In the genomic region with DNA sequence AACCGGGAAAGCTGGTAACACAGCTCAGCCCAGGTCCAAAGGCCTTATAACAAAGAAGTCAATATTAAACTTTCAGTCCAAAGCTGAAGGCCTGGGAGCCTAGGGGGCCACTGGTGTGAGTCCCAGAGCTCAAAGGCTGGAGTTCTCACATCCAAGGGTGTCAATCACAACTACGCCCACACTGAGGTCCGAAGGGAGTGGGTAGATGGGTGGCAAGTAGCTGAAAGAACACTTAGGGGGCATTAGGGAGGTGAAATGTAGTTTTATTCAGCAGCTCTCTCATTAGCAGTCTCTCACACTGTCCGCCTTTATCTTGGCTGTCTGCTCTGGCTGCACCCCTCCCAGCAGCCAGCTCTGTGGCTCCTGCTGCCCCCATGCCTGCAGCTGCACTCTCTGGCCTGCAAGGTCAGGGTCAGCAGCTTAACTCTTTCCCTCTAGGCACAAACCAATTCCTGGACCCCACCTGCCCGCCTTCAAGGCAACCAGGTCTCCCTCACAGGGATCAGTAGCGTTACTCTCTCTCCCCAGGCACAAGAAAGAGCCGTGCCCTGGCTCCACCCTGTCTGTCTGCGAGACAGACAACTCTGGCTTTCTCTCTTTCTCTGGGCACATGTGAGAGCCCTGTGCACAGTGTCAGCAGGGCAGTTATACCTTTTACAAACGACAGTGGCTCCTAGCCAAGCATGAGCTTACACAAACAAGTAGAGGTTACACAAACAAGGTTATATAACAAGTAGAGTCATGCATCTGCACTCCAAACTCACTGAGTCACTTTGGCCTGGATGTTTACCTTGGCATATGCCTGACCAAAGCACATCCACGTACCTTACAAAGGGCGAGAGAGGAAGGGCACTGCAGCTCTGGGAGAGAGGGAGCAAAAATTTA, we compare ENCODE assay signal across 16 cellular contexts.
DNase-seq lines count a peak whose midpoint lies in the region; ATAC-seq and TF ChIP-seq lines count a peak whose summit lies in the region.
"Had no signal": no experiment of that assay in that cellular context is flagged by ENCODE, and none has a peak within 500 bp of the region (broad histone marks: within the 10 kb centered on the region; RNA-seq: fewer than 3 reads in every experiment).

No MANE protein-coding gene starts in this region.

- H3K4me3 Mint-ChIP-seq in activated CD8-positive, alpha-beta T cell treated with anti-CD3 and anti-CD28 coated beads for 36 hours, result no peak overlapping the region
- H3K4me3 Mint-ChIP-seq in stimulated activated memory B cell treated with anti-CD40 and anti-IgM and Interleukin-4, amounts not matched to agents 10 μg/mL and 1 μg/mL and 100 μg/mL, for 72 hours, result no peak overlapping the region
- H3K4me3 Mint-ChIP-seq: activated naive CD4-positive, alpha-beta T cell treated with anti-CD3 and anti-CD28 coated beads for 36 hours; stimulated activated naive B cell treated with anti-CD40 and anti-IgM and Interleukin-4, amounts not matched to agents 10 μg/mL and 1 μg/mL and 100 μg/mL, for 72 hours had no signal

- POLR2A ChIA-PET in activated CD8-positive, alpha-beta T cell treated with anti-CD3 and anti-CD28 coated beads for 36 hours (lab: Charles Lee), result no interaction called here

- 59% methylated on average over 11 of the region's 11 CpGs for WGBS in mesenchymal stem cell

- peak overlapping the region; percentile 7 for H2BK15ac ChIP-seq in mesenchymal stem cell (ENCODE audit: low read depth, poor library complexity, severe bottlenecking)

- no peaks in the 10 kb centered on the region for H3K27me3 Mint-ChIP-seq in activated CD8-positive, alpha-beta T cell treated with anti-CD3 and anti-CD28 coated beads for 36 hours
- H3K27me3 Mint-ChIP-seq in stimulated activated memory B cell treated with anti-CD40 and anti-IgM and Interleukin-4, amounts not matched to agents 10 μg/mL and 1 μg/mL and 100 μg/mL, for 72 hours, result no peaks in the 10 kb centered on the region
- H3K27me3 Mint-ChIP-seq: stimulated activated naive B cell treated with anti-CD40 and anti-IgM and Interleukin-4, amounts not matched to agents 10 μg/mL and 1 μg/mL and 100 μg/mL, for 72 hours had no signal

- no peak overlapping the region for H2BK12ac ChIP-seq in mesenchymal stem cell (ENCODE audit: low read length in 2 of 2)

- no peak overlapping the region for H3K23ac ChIP-seq in mesenchymal stem cell (ENCODE audit: low read length in 2 of 2)

- no peaks in the 10 kb centered on the region for H3K79me1 ChIP-seq in mesenchymal stem cell (replicated peaks; ENCODE audit: low read length, poor library complexity, severe bottlenecking)

- H3K36me3 ChIP-seq in mesenchymal stem cell (ENCODE audit: control insufficient read depth in 1 of 2, insufficient read depth in 2 of 2, low read depth in 1 of 2, low read length in 2 of 2), result no peaks in the 10 kb centered on the region
- H3K36me3 ChIP-seq in ascending aorta, result no peaks in the 10 kb centered on the region

- H3K27me3 ChIP-seq in mesenchymal stem cell (ENCODE audit: control insufficient read depth in 1 of 2, insufficient read depth in 1 of 2, low read length in 2 of 2) (no peaks in the 10 kb centered on the region), ascending aorta (no peaks in the 10 kb centered on the region)

- no peak overlapping the region for H4K91ac ChIP-seq in mesenchymal stem cell (ENCODE audit: low read length)

- no peaks in the 10 kb centered on the region for H3K36me3 Mint-ChIP-seq in activated CD8-positive, alpha-beta T cell treated with anti-CD3 and anti-CD28 coated beads for 36 hours (ENCODE audit: low read depth)
- H3K36me3 Mint-ChIP-seq in stimulated activated memory B cell treated with anti-CD40 and anti-IgM and Interleukin-4, amounts not matched to agents 10 μg/mL and 1 μg/mL and 100 μg/mL, for 72 hours, result no peaks in the 10 kb centered on the region
- H3K36me3 Mint-ChIP-seq: stimulated activated naive B cell treated with anti-CD40 and anti-IgM and Interleukin-4, amounts not matched to agents 10 μg/mL and 1 μg/mL and 100 μg/mL, for 72 hours had no signal

- no peak overlapping the region for H3K27ac Mint-ChIP-seq in activated CD8-positive, alpha-beta T cell treated with anti-CD3 and anti-CD28 coated beads for 36 hours
- no peak overlapping the region for H3K27ac Mint-ChIP-seq in stimulated activated memory B cell treated with anti-CD40 and anti-IgM and Interleukin-4, amounts not matched to agents 10 μg/mL and 1 μg/mL and 100 μg/mL, for 72 hours
- H3K27ac Mint-ChIP-seq: activated naive CD4-positive, alpha-beta T cell treated with anti-CD3 and anti-CD28 coated beads for 36 hours; stimulated activated naive B cell treated with anti-CD40 and anti-IgM and Interleukin-4, amounts not matched to agents 10 μg/mL and 1 μg/mL and 100 μg/mL, for 72 hours had no signal

- intact Hi-C loops in activated CD8-positive, alpha-beta T cell treated with anti-CD3 and anti-CD28 coated beads for 36 hours (cut with micrococcal nuclease), result no loop called here
- intact Hi-C loops in ascending aorta (cut with DNase I), result no loop called here

- CTCF ChIA-PET in activated CD8-positive, alpha-beta T cell treated with anti-CD3 and anti-CD28 coated beads for 36 hours (lab: Charles Lee), result no interaction called here

- H2BK5ac ChIP-seq in mesenchymal stem cell (ENCODE audit: low read depth, low read length, poor library complexity, severe bottlenecking), result peak overlapping the region; percentile 47

- no peak overlapping the region for H2AFZ ChIP-seq in mesenchymal stem cell (ENCODE audit: low read depth, low read length)

- no peak overlapping the region for H3K14ac ChIP-seq in mesenchymal stem cell (ENCODE audit: low read length in 2 of 2)

- H3K4me1 ChIP-seq in mesenchymal stem cell (ENCODE audit: control insufficient read depth, insufficient read depth, low read depth, low read length) (peaks cover 7% of the 10 kb centered on the region), ascending aorta (no peaks in the 10 kb centered on the region)

- H3K4me3 ChIP-seq in mesenchymal stem cell (ENCODE audit: insufficient read depth in 1 of 2, low read depth in 1 of 2, low read length in 2 of 2) (no peak overlapping the region), ascending aorta (no peak overlapping the region)
- H3K4me3 ChIP-seq: K562 had no signal

- H3K9me3 Mint-ChIP-seq in activated CD8-positive, alpha-beta T cell treated with anti-CD3 and anti-CD28 coated beads for 36 hours, result peaks cover 2% of the 10 kb centered on the region
- no peaks in the 10 kb centered on the region for H3K9me3 Mint-ChIP-seq in stimulated activated memory B cell treated with anti-CD40 and anti-IgM and Interleukin-4, amounts not matched to agents 10 μg/mL and 1 μg/mL and 100 μg/mL, for 72 hours

- DNase-seq in DMS153 (lab: John Stamatoyannopoulos, UW) (peak; percentile 93), NCI-H345 (lab: John Stamatoyannopoulos, UW) (peak; percentile 83), ecto neural progenitor cell (ENCODE audit: low spot score) (peak; percentile 46), mesenchymal stem cell (no peak), ascending aorta (ENCODE audit: low spot score in 2 of 2) (no peak)
- DNase-seq in activated CD8-positive, alpha-beta T cell treated with anti-CD3 and anti-CD28 coated beads for 36 hours, result no peak
- DNase-seq: activated CD8-positive, alpha-beta memory T cell treated with anti-CD3 and anti-CD28 coated beads for 24 hours; activated naive CD4-positive, alpha-beta T cell treated with anti-CD3 and anti-CD28 coated beads for 36 hours; central memory CD4-positive, alpha-beta T cell; EL; stimulated activated CD4-positive, alpha-beta T cell treated with anti-CD3 and anti-CD28 coated beads, Interleukin-2, amount 100 ng/mL, for 24 hours; stimulated activated naive B cell treated with anti-CD40 and anti-IgM and Interleukin-4, amounts not matched to agents 10 μg/mL and 1 μg/mL and 100 μg/mL, for 72 hours had no signal

- H3K18ac ChIP-seq in mesenchymal stem cell (ENCODE audit: low read depth in 1 of 2, low read length in 2 of 2), result no peak overlapping the region

- no peaks in the 10 kb centered on the region for H3K4me1 Mint-ChIP-seq in activated CD8-positive, alpha-beta T cell treated with anti-CD3 and anti-CD28 coated beads for 36 hours (ENCODE audit: low read depth)
- H3K4me1 Mint-ChIP-seq in stimulated activated memory B cell treated with anti-CD40 and anti-IgM and Interleukin-4, amounts not matched to agents 10 μg/mL and 1 μg/mL and 100 μg/mL, for 72 hours, result no peaks in the 10 kb centered on the region
- H3K4me1 Mint-ChIP-seq: stimulated activated naive B cell treated with anti-CD40 and anti-IgM and Interleukin-4, amounts not matched to agents 10 μg/mL and 1 μg/mL and 100 μg/mL, for 72 hours had no signal

- H2AK5ac ChIP-seq in mesenchymal stem cell (ENCODE audit: low read length, severe bottlenecking), result no peak overlapping the region

- H2BK120ac ChIP-seq in mesenchymal stem cell (ENCODE audit: low read depth, low read length), result no peak overlapping the region

- no peak overlapping the region for H3K9ac ChIP-seq in mesenchymal stem cell (ENCODE audit: low read length)

- no peak for TF ChIP-seq CTCF in activated CD8-positive, alpha-beta T cell treated with anti-CD3 and anti-CD28 coated beads for 36 hours (IDR thresholded peaks at IDR 0.05)
- no peak for TF ChIP-seq CTCF in ascending aorta (IDR thresholded peaks at IDR 0.05)

- ATAC-seq in activated CD8-positive, alpha-beta T cell treated with anti-CD3 and anti-CD28 coated beads for 36 hours, result no peak
- ATAC-seq in stimulated activated memory B cell treated with anti-CD40 and anti-IgM and Interleukin-4, amounts not matched to agents 10 μg/mL and 1 μg/mL and 100 μg/mL, for 72 hours, result no peak
- ATAC-seq in GM18907 (IDR thresholded peaks at IDR 0.05; ENCODE audit: unreplicated experiment), result no peak
- ATAC-seq: K562; Right ventricle myocardium inferior; stimulated activated naive B cell treated with anti-CD40 and anti-IgM and Interleukin-4, amounts not matched to agents 10 μg/mL and 1 μg/mL and 100 μg/mL, for 72 hours had no signal

- no peak overlapping the region for H3K27ac ChIP-seq in mesenchymal stem cell (ENCODE audit: low read length, poor library complexity, severe bottlenecking)
- H3K27ac ChIP-seq in ascending aorta, result no peak overlapping the region

- no peak overlapping the region for H3K4me2 ChIP-seq in mesenchymal stem cell (ENCODE audit: low read length, poor library complexity, severe bottlenecking)

- H3K9me3 ChIP-seq in mesenchymal stem cell (ENCODE audit: control insufficient read depth, low read length) (no peaks in the 10 kb centered on the region), ascending aorta (no peaks in the 10 kb centered on the region)

- no peak overlapping the region for H3K4ac ChIP-seq in mesenchymal stem cell (ENCODE audit: low read depth in 1 of 2, low read length in 2 of 2)

- no peak overlapping the region for H4K8ac ChIP-seq in mesenchymal stem cell (ENCODE audit: low read length)

Comparison
In these comparisons a context has a peak if more than half of its experiments do, and no peak if none do; other contexts are left out.
1. DNase-seq: peak in DMS153 (single experiment), NCI-H345 (single experiment) and ecto neural progenitor cell (single experiment); none in mesenchymal stem cell (single experiment), activated CD8-positive, alpha-beta T cell treated with anti-CD3 and anti-CD28 coated beads for 36 hours (single experiment) and ascending aorta (0 of 2).